In genomic region chrX:71493111-71493613, GRCh38 we compare ENCODE assay signal across 8 cellular contexts.
DNase-seq lines count a peak whose midpoint lies in the region; TF ChIP-seq lines count a peak whose summit lies in the region.

No MANE protein-coding gene starts in this region.

- H3K4me3 ChIP-seq in foreskin fibroblast (ENCODE audit: low read depth in 1 of 2, low read length in 2 of 2) (peak overlapping the region; percentile 56 to 61), skeletal muscle cell (ENCODE audit: low read depth, low read length) (peak overlapping the region; percentile 50)

- peak overlapping the region; percentile 27; the same call in 1 of the 2 replicates for H3K27ac ChIP-seq in VCaP

- DNase-seq in EH (ENCODE audit: low read depth) = peak; percentile 14
- peak; percentile 2 to 13 for DNase-seq in foreskin fibroblast
- DNase-seq in skeletal muscle cell (ENCODE audit: low read depth) = no peak
- DNase-seq in inferior parietal cortex (ENCODE audit: extremely low spot score) = no peak
- DNase-seq in activated CD4-positive, CD25-positive, alpha-beta regulatory T cell treated with anti-CD3 and anti-CD28 coated beads, Interleukin-2, amount 50 U/mL, for 72 hours = no peak
- no peak for DNase-seq in stimulated activated CD4-positive, alpha-beta T cell treated with anti-CD3 and anti-CD28 coated beads, Interleukin-15, amount 100 ng/mL, for 24 hours
- no peak for DNase-seq in T-helper 9 cell

- TF ChIP-seq CTCF in VCaP (conservative IDR thresholded peaks at IDR 0.05) (no peak), foreskin fibroblast (IDR thresholded peaks at IDR 0.05; ENCODE audit: low read depth, low read length) (no peak)

Comparison
In these comparisons a context has a peak if more than half of its experiments do, and no peak if none do; other contexts are left out.
1. DNase-seq: peak in EH (single experiment) and foreskin fibroblast (2 of 2); none in skeletal muscle cell (single experiment), inferior parietal cortex (single experiment), activated CD4-positive, CD25-positive, alpha-beta regulatory T cell treated with anti-CD3 and anti-CD28 coated beads, Interleukin-2, amount 50 U/mL, for 72 hours (single experiment), stimulated activated CD4-positive, alpha-beta T cell treated with anti-CD3 and anti-CD28 coated beads, Interleukin-15, amount 100 ng/mL, for 24 hours (single experiment) and T-helper 9 cell (single experiment).